ENCODE assay signal across 1 cellular context in genomic region chr2:55163258-55163657, GRCh38.
TF ChIP-seq lines count a peak whose summit lies in the region.

No MANE protein-coding gene starts in this region.

TF ChIP-seq in SK-N-SH, 30 proteins besides CTCF, POLR2A, EP300 and RAD21 (continued from another document):
- TF ChIP-seq, protein P1, sequence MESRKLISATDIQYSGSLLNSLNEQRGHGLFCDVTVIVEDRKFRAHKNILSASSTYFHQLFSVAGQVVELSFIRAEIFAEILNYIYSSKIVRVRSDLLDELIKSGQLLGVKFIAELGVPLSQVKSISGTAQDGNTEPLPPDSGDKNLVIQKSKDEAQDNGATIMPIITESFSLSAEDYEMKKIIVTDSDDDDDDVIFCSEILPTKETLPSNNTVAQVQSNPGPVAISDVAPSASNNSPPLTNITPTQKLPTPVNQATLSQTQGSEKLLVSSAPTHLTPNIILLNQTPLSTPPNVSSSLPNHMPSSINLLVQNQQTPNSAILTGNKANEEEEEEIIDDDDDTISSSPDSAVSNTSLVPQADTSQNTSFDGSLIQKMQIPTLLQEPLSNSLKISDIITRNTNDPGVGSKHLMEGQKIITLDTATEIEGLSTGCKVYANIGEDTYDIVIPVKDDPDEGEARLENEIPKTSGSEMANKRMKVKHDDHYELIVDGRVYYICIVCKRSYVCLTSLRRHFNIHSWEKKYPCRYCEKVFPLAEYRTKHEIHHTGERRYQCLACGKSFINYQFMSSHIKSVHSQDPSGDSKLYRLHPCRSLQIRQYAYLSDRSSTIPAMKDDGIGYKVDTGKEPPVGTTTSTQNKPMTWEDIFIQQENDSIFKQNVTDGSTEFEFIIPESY (IDR thresholded peaks at IDR 0.05; ENCODE audit: borderline replicate concordance, low read depth): no peak
- TF ChIP-seq USF1 (IDR thresholded peaks at IDR 0.05; ENCODE audit: borderline replicate concordance, low read depth): no peak
- no peak for TF ChIP-seq NRF1 (IDR thresholded peaks at IDR 0.05; ENCODE audit: low read depth, low read length)
- TF ChIP-seq GABPA (IDR thresholded peaks at IDR 0.05; ENCODE audit: low read depth): no peak
TF ChIP-seq in SK-N-SH: peak in this region for 7.
